ENCODE assay signal across 34 cellular contexts in genomic region chr3:76631251-76631650, GRCh38.
"Had no signal": no experiment of that assay in that cellular context is flagged by ENCODE, and none has a peak within 500 bp of the region (broad histone marks: within the 10 kb centered on the region; RNA-seq: fewer than 3 reads in every experiment).

No MANE protein-coding gene starts in this region.

- H3K27ac Mint-ChIP-seq: activated naive CD4-positive, alpha-beta T cell treated with anti-CD3 and anti-CD28 coated beads for 36 hours; activated naive CD4-positive, alpha-beta T cell treated with anti-CD3 and anti-CD28 coated beads, Interleukin-2, amount 10 ng/mL, durations not matched to agents 7 days and 5 days; activated naive CD4-positive, alpha-beta T cell treated with anti-CD3 and anti-CD28 coated beads, Interleukin-2, amount 50 U/mL, for 24 hours; activated naive CD4-positive, alpha-beta T cell treated with anti-CD3 and anti-CD28 coated beads, Interleukin-2, amount 50 U/mL, for 72 hours; activated naive CD8-positive, alpha-beta T cell; activated naive CD8-positive, alpha-beta T cell treated with anti-CD3 and anti-CD28 coated beads for 36 hours; activated naive CD8-positive, alpha-beta T cell treated with anti-CD3 and anti-CD28 coated beads, Interleukin-2, amount 10 ng/mL, durations not matched to agents 7 days and 5 days; activated T-cell treated with anti-CD3 and anti-CD28 coated beads, Interleukin-2, amount 50 U/mL, for 24 hours; activated T-cell treated with anti-CD3 and anti-CD28 coated beads, Interleukin-2, amount 50 U/mL, for 72 hours; activated T-helper 1 cell treated with anti-CD3 and anti-CD28 coated beads, Interleukin-12 subunit alpha, Interleukin-12 subunit beta, Interleukin-2, Interleukin-4 antibody, amounts not matched to agents 30 ng/mL and 10 ng/mL and 1 ng/mL, durations not matched to agents 14 hours and 24 hours and 36 hours; activated T-helper 17 cell treated with anti-CD3 and anti-CD28 coated beads, Interleukin-2, amount 50 U/mL, for 72 hours; activated T-helper 2 cell treated with anti-CD3 and anti-CD28 coated beads, Interferon-gamma antibody, Interleukin-2, Interleukin-4, amounts not matched to agents 10 μg/mL and 5 μg/mL and 100 μg/mL, durations not matched to agents 14 hours and 24 hours and 36 hours; brain had no signal

- H3K9me3 Mint-ChIP-seq: brain had no signal

- H3K27me3 Mint-ChIP-seq: activated naive CD4-positive, alpha-beta T cell treated with anti-CD3 and anti-CD28 coated beads, Interleukin-2, amount 10 ng/mL, durations not matched to agents 7 days and 5 days; activated naive CD4-positive, alpha-beta T cell treated with anti-CD3 and anti-CD28 coated beads, Interleukin-2, amount 50 U/mL, for 24 hours; activated naive CD8-positive, alpha-beta T cell; activated naive CD8-positive, alpha-beta T cell treated with anti-CD3 and anti-CD28 coated beads for 36 hours; activated naive CD8-positive, alpha-beta T cell treated with anti-CD3 and anti-CD28 coated beads, Interleukin-2, amount 10 ng/mL, durations not matched to agents 7 days and 5 days; activated T-cell treated with anti-CD3 and anti-CD28 coated beads, Interleukin-2, amount 50 U/mL, for 24 hours; activated T-helper 17 cell treated with anti-CD3 and anti-CD28 coated beads, Interleukin-2, amount 50 U/mL, for 72 hours; brain; central memory CD8-positive, alpha-beta T cell had no signal

- H3K4me3 Mint-ChIP-seq: activated naive CD4-positive, alpha-beta T cell treated with anti-CD3 and anti-CD28 coated beads for 36 hours; activated naive CD4-positive, alpha-beta T cell treated with anti-CD3 and anti-CD28 coated beads, Interleukin-2, amount 10 ng/mL, durations not matched to agents 7 days and 5 days; activated naive CD4-positive, alpha-beta T cell treated with anti-CD3 and anti-CD28 coated beads, Interleukin-2, amount 50 U/mL, for 24 hours; activated naive CD8-positive, alpha-beta T cell; activated naive CD8-positive, alpha-beta T cell treated with anti-CD3 and anti-CD28 coated beads for 36 hours; activated naive CD8-positive, alpha-beta T cell treated with anti-CD3 and anti-CD28 coated beads, Interleukin-2, amount 10 ng/mL, durations not matched to agents 7 days and 5 days; activated T-cell treated with anti-CD3 and anti-CD28 coated beads, Interleukin-2, amount 50 U/mL, for 24 hours; activated T-cell treated with anti-CD3 and anti-CD28 coated beads, Interleukin-2, amount 50 U/mL, for 4 hours; activated T-cell treated with anti-CD3 and anti-CD28 coated beads, Interleukin-2, amount 50 U/mL, for 72 hours; activated T-helper 1 cell treated with anti-CD3 and anti-CD28 coated beads, Interleukin-12 subunit alpha, Interleukin-12 subunit beta, Interleukin-2, Interleukin-4 antibody, amounts not matched to agents 30 ng/mL and 10 ng/mL and 1 ng/mL, durations not matched to agents 14 hours and 24 hours and 36 hours; activated T-helper 17 cell treated with anti-CD3 and anti-CD28 coated beads, Interleukin-2, amount 50 U/mL, for 72 hours; brain; central memory CD8-positive, alpha-beta T cell had no signal

- DNase-seq: activated effector memory CD4-positive, alpha-beta T cell treated with anti-CD3 and anti-CD28 coated beads, Interleukin-2, amount 50 U/mL, for 16 hours; activated effector memory CD4-positive, alpha-beta T cell treated with Interleukin-2 at 50 U/mL for 16 hours; activated gamma-delta T cell; activated gamma-delta T cell treated with Interleukin-2 at 50 U/mL for 16 hours; activated naive CD4-positive, alpha-beta T cell; activated naive CD4-positive, alpha-beta T cell treated with anti-CD3 and anti-CD28 coated beads for 36 hours; activated naive CD4-positive, alpha-beta T cell treated with anti-CD3 and anti-CD28 coated beads, Interleukin-2, amount 10 ng/mL, durations not matched to agents 7 days and 5 days; activated naive CD4-positive, alpha-beta T cell treated with anti-CD3 and anti-CD28 coated beads, Interleukin-2, amount 50 U/mL, for 16 hours; activated naive CD4-positive, alpha-beta T cell treated with Interleukin-2 at 50 U/mL for 16 hours; activated naive CD8-positive, alpha-beta T cell treated with anti-CD3 and anti-CD28 coated beads for 36 hours; activated naive CD8-positive, alpha-beta T cell treated with anti-CD3 and anti-CD28 coated beads, Interleukin-2, amount 10 ng/mL, durations not matched to agents 7 days and 5 days; activated T-cell treated with anti-CD3 and anti-CD28 coated beads, Interleukin-2, amount 50 U/mL, for 1 hour; activated T-cell treated with anti-CD3 and anti-CD28 coated beads, Interleukin-2, amount 50 U/mL, for 24 hours; activated T-cell treated with anti-CD3 and anti-CD28 coated beads, Interleukin-2, amount 50 U/mL, for 4 hours; activated T-cell treated with anti-CD3 and anti-CD28 coated beads, Interleukin-2, amount 50 U/mL, for 48 hours; activated T-cell treated with anti-CD3 and anti-CD28 coated beads, Interleukin-2, amount 50 U/mL, for 72 hours; adrenal gland; amniotic stem cell; amygdala; anterior cingulate cortex; aorta; body of pancreas; brain microvascular endothelial cell; caudate nucleus; central memory CD4-positive, alpha-beta T cell; cerebellar nuclear complex had no signal

- H3K36me3 Mint-ChIP-seq: activated naive CD4-positive, alpha-beta T cell treated with anti-CD3 and anti-CD28 coated beads, Interleukin-2, amount 10 ng/mL, durations not matched to agents 7 days and 5 days; activated naive CD4-positive, alpha-beta T cell treated with anti-CD3 and anti-CD28 coated beads, Interleukin-2, amount 50 U/mL, for 24 hours; activated naive CD8-positive, alpha-beta T cell; activated naive CD8-positive, alpha-beta T cell treated with anti-CD3 and anti-CD28 coated beads for 36 hours; activated naive CD8-positive, alpha-beta T cell treated with anti-CD3 and anti-CD28 coated beads, Interleukin-2, amount 10 ng/mL, durations not matched to agents 7 days and 5 days; brain had no signal

- ATAC-seq: activated naive CD4-positive, alpha-beta T cell treated with anti-CD3 and anti-CD28 coated beads, Interleukin-2, amount 50 U/mL, for 72 hours; activated T-cell treated with anti-CD3 and anti-CD28 coated beads, Interleukin-2, amount 50 U/mL, for 4 hours; activated T-cell treated with anti-CD3 and anti-CD28 coated beads, Interleukin-2, amount 50 U/mL, for 72 hours; activated T-helper 17 cell treated with anti-CD3 and anti-CD28 coated beads, Interleukin-2, amount 50 U/mL, for 72 hours; body of pancreas had no signal

- H3K4me1 Mint-ChIP-seq: activated naive CD4-positive, alpha-beta T cell treated with anti-CD3 and anti-CD28 coated beads, Interleukin-2, amount 10 ng/mL, durations not matched to agents 7 days and 5 days; activated naive CD4-positive, alpha-beta T cell treated with anti-CD3 and anti-CD28 coated beads, Interleukin-2, amount 50 U/mL, for 24 hours; activated naive CD8-positive, alpha-beta T cell treated with anti-CD3 and anti-CD28 coated beads for 36 hours; activated naive CD8-positive, alpha-beta T cell treated with anti-CD3 and anti-CD28 coated beads, Interleukin-2, amount 10 ng/mL, durations not matched to agents 7 days and 5 days; activated T-helper 17 cell treated with anti-CD3 and anti-CD28 coated beads, Interleukin-2, amount 50 U/mL, for 72 hours; central memory CD8-positive, alpha-beta T cell had no signal
